8 cellular contexts compared by ENCODE assay signal in genomic region chr10:68471063-68471585, GRCh38. TPM values are rescaled to one million over a fixed set of nuclear protein-coding genes. Genes with fewer than 3 reads are reported as not detected.
A peak's percentile ranks its signal among the peaks of the same experiment; 100 is the strongest.
DNase-seq lines count a peak whose midpoint lies in the region; ATAC-seq and TF ChIP-seq lines count a peak whose summit lies in the region.

No MANE protein-coding gene starts in this region.

- H3K36me3 Mint-ChIP-seq in T-cell = peaks cover 3% of the 10 kb centered on the region
- peaks cover 3 to 7% of the 10 kb centered on the region in 2 donors for H3K36me3 Mint-ChIP-seq in stimulated activated naive B cell treated with anti-CD40 and anti-IgM and Interleukin-4, amounts not matched to agents 10 μg/mL and 1 μg/mL and 100 μg/mL, for 72 hours

- CTCF ChIA-PET in T-cell (lab: Charles Lee) = no interaction called here

- no peaks in the 10 kb centered on the region for H3K9me3 ChIP-seq in right cardiac atrium (ENCODE audit: control insufficient read depth, low read length)

- intact Hi-C loops in right cardiac atrium (cut with DNase I) = no loop called here

- no peak for TF ChIP-seq CTCF in 22Rv1 (IDR thresholded peaks at IDR 0.05)

- WGBS in right cardiac atrium = 1% methylated on average over 14 of the region's 14 CpGs

- DNase-seq in T-cell (no peak), right cardiac atrium (no peak), SIG-M5 treated with dmso at 0.1 percent for 504 hours (lab: John Stamatoyannopoulos, UW; ENCODE audit: unreplicated experiment) (no peak), globus pallidus (ENCODE audit: low spot score) (no peak)
- DNase-seq in stimulated activated naive B cell treated with anti-CD40 and anti-IgM and Interleukin-4, amounts not matched to agents 10 μg/mL and 1 μg/mL and 100 μg/mL, for 72 hours = no peak
- no peak for DNase-seq in activated CD4-positive, alpha-beta T cell treated with anti-CD3 and anti-CD28 coated beads for 1 hour

- H3K4me1 Mint-ChIP-seq in T-cell = peaks cover 11 to 17% (median 16%) of the 10 kb centered on the region in 3 donors
- peaks cover 8 to 21% of the 10 kb centered on the region in 2 donors for H3K4me1 Mint-ChIP-seq in stimulated activated naive B cell treated with anti-CD40 and anti-IgM and Interleukin-4, amounts not matched to agents 10 μg/mL and 1 μg/mL and 100 μg/mL, for 72 hours

- ATAC-seq in GM19395 (IDR thresholded peaks at IDR 0.05; ENCODE audit: unreplicated experiment) (peak; percentile 7), T-cell (replicated peaks in 1 of 4) (no peak), right cardiac atrium (no peak)
- peak; percentile 41 to 52 for ATAC-seq in stimulated activated naive B cell treated with anti-CD40 and anti-IgM and Interleukin-4, amounts not matched to agents 10 μg/mL and 1 μg/mL and 100 μg/mL, for 72 hours (replicated peaks)

- peak overlapping the region; percentile 73 for H3K4me3 ChIP-seq in right cardiac atrium (ENCODE audit: low read length)

- POLR2A ChIA-PET in T-cell (lab: Charles Lee) = interaction anchor here in 1 of 2 donors (0.6 kb wide), 1 partner anchor 44 kb away, joined by 5 read pairs; no protein-coding TSS in a partner anchor

- no peaks in the 10 kb centered on the region for H3K27me3 Mint-ChIP-seq in T-cell
- no peaks in the 10 kb centered on the region for H3K27me3 Mint-ChIP-seq in stimulated activated naive B cell treated with anti-CD40 and anti-IgM and Interleukin-4, amounts not matched to agents 10 μg/mL and 1 μg/mL and 100 μg/mL, for 72 hours

- H3K4me3 Mint-ChIP-seq in T-cell = peak overlapping the region; percentile 93 to 98 (median 97)
- H3K4me3 Mint-ChIP-seq in stimulated activated naive B cell treated with anti-CD40 and anti-IgM and Interleukin-4, amounts not matched to agents 10 μg/mL and 1 μg/mL and 100 μg/mL, for 72 hours = peak overlapping the region; percentile 92 to 99

- no peaks in the 10 kb centered on the region for H3K4me1 ChIP-seq in right cardiac atrium (ENCODE audit: control insufficient read depth, insufficient read depth, low read length)

- no peaks in the 10 kb centered on the region for H3K27me3 ChIP-seq in right cardiac atrium (ENCODE audit: control insufficient read depth, insufficient read depth)

- H3K27ac ChIP-seq in 22Rv1 (peak overlapping the region; percentile 93), right cardiac atrium (ENCODE audit: low read length) (no peak overlapping the region)

- H3K27ac Mint-ChIP-seq in T-cell = no peak overlapping the region
- peak overlapping the region; percentile 98 for H3K27ac Mint-ChIP-seq in stimulated activated naive B cell treated with anti-CD40 and anti-IgM and Interleukin-4, amounts not matched to agents 10 μg/mL and 1 μg/mL and 100 μg/mL, for 72 hours

- H3K9me3 Mint-ChIP-seq in T-cell = no peaks in the 10 kb centered on the region
- H3K9me3 Mint-ChIP-seq in stimulated activated naive B cell treated with anti-CD40 and anti-IgM and Interleukin-4, amounts not matched to agents 10 μg/mL and 1 μg/mL and 100 μg/mL, for 72 hours = no peaks in the 10 kb centered on the region

RNA-seq across cellular contexts. Expression of gene DNA2, which starts 0.6 kb away (rescaled TPM):
- total RNA-seq in T-cell = 1 to 10 TPM; 3.4 to 6.8 (median 5.3) TPM
- total RNA-seq in right cardiac atrium = 1 to 10 TPM; 1.8 to 3.8 (median 2.5) TPM
- 0.97 TPM for polyA plus RNA-seq in right cardiac atrium

RNA-seq across cellular contexts. Expression of gene SLC25A16, which starts 56.2 kb away (rescaled TPM):
- 10 to 100 TPM; 19.0 to 25.9 (median 23.7) TPM for total RNA-seq in T-cell
- 10 to 100 TPM; 16.3 to 21.8 (median 18.9) TPM for total RNA-seq in right cardiac atrium
- polyA plus RNA-seq in right cardiac atrium = 11.1 TPM

Comparison
In these comparisons a context has a peak if more than half of its experiments do, and no peak if none do; other contexts are left out.
1. ATAC-seq: peak in GM19395 (single experiment) and stimulated activated naive B cell treated with anti-CD40 and anti-IgM and Interleukin-4, amounts not matched to agents 10 μg/mL and 1 μg/mL and 100 μg/mL, for 72 hours (2 of 2); none in T-cell (0 of 4) and right cardiac atrium (0 of 2).